8 cellular contexts compared by ENCODE assay signal in genomic region chr1:208243522-208243850, GRCh38. TPM values are rescaled to one million over a fixed set of nuclear protein-coding genes. Genes with fewer than 3 reads are reported as not detected.
A peak's percentile ranks its signal among the peaks of the same experiment; 100 is the strongest.
DNase-seq lines count a peak whose midpoint lies in the region; ATAC-seq and TF ChIP-seq lines count a peak whose summit lies in the region.

No MANE protein-coding gene starts in this region.

- no peak overlapping the region for H3K4me3 ChIP-seq in CD4-positive, CD25-positive, alpha-beta regulatory T cell (ENCODE audit: low read depth, low read length)
- H3K4me3 ChIP-seq in HUES6 (ENCODE audit: low read depth, low read length) (peak overlapping the region; percentile 76), ascending aorta (peak overlapping the region; percentile 75 to 96)

- H3K9ac ChIP-seq in HUES6 (ENCODE audit: low read length), result peak overlapping the region; percentile 80

- no peak overlapping the region for H3K27ac Mint-ChIP-seq in CD4-positive, CD25-positive, alpha-beta regulatory T cell
- H3K27ac Mint-ChIP-seq in immature natural killer cell, result peak overlapping the region in 2 of 6 donors; percentile 57 to 71
- no peak overlapping the region for H3K27ac Mint-ChIP-seq in stimulated activated memory B cell treated with anti-CD40 and anti-IgM and Interleukin-4, amounts not matched to agents 10 μg/mL and 1 μg/mL and 100 μg/mL, for 72 hours

- peak in 2 of 3 donors; percentile 17 to 22 for DNase-seq in CD4-positive, CD25-positive, alpha-beta regulatory T cell
- DNase-seq in ascending aorta (ENCODE audit: low spot score in 2 of 2) (no peak), immature natural killer cell (peak in 2 of 3 donors; percentile 29 to 30), iPS-NIHi11 (ENCODE audit: low spot score) (no peak)

- peaks cover 25% of the 10 kb centered on the region for H3K4me1 ChIP-seq in CD4-positive, CD25-positive, alpha-beta regulatory T cell (ENCODE audit: control insufficient read depth, insufficient read depth, low read length, poor library complexity, severe bottlenecking)
- H3K4me1 ChIP-seq in HUES6 (ENCODE audit: control insufficient read depth, insufficient read depth, low read length) (peaks cover 29% of the 10 kb centered on the region; the same call in 1 of the 2 replicates), ascending aorta (peaks cover 7 to 31% of the 10 kb centered on the region in 2 donors)

- H3K27me3 ChIP-seq in CD4-positive, CD25-positive, alpha-beta regulatory T cell (ENCODE audit: control insufficient read depth, insufficient read depth, low read length), result peaks cover 21% of the 10 kb centered on the region
- H3K27me3 ChIP-seq in HUES6 (ENCODE audit: control insufficient read depth, insufficient read depth, low read length), result peaks cover 67% of the 10 kb centered on the region
- H3K27me3 ChIP-seq in ascending aorta, result no peaks in the 10 kb centered on the region

- no peaks in the 10 kb centered on the region for H3K9me3 Mint-ChIP-seq in CD4-positive, CD25-positive, alpha-beta regulatory T cell
- H3K9me3 Mint-ChIP-seq in immature natural killer cell, result no peaks in the 10 kb centered on the region
- H3K9me3 Mint-ChIP-seq in stimulated activated memory B cell treated with anti-CD40 and anti-IgM and Interleukin-4, amounts not matched to agents 10 μg/mL and 1 μg/mL and 100 μg/mL, for 72 hours, result no peaks in the 10 kb centered on the region

- intact Hi-C loops in ascending aorta (cut with DNase I), result loop anchor here (2.0 to 5.0 kb wide), 4 partner anchors 111 to 421 kb away; no protein-coding TSS in a partner anchor

- no peaks in the 10 kb centered on the region for H3K9me3 ChIP-seq in CD4-positive, CD25-positive, alpha-beta regulatory T cell (ENCODE audit: control insufficient read depth in 2 of 2, low read length in 2 of 2)
- H3K9me3 ChIP-seq in HUES6 (ENCODE audit: control insufficient read depth, insufficient read depth, low read depth, low read length), result no peaks in the 10 kb centered on the region
- H3K9me3 ChIP-seq in ascending aorta, result no peaks in the 10 kb centered on the region

- H3K27me3 Mint-ChIP-seq in CD4-positive, CD25-positive, alpha-beta regulatory T cell, result peaks cover 58% of the 10 kb centered on the region
- peaks cover 13 to 14% (median 13%) of the 10 kb centered on the region in 3 donors for H3K27me3 Mint-ChIP-seq in immature natural killer cell (ENCODE audit: low read depth in 3 of 3)
- H3K27me3 Mint-ChIP-seq in stimulated activated memory B cell treated with anti-CD40 and anti-IgM and Interleukin-4, amounts not matched to agents 10 μg/mL and 1 μg/mL and 100 μg/mL, for 72 hours, result no peaks in the 10 kb centered on the region

- TF ChIP-seq CTCF in ascending aorta (IDR thresholded peaks at IDR 0.05), result no peak

- no peak for ATAC-seq in CD4-positive, CD25-positive, alpha-beta regulatory T cell (ENCODE audit: low read depth in 2 of 2)
- no peak for ATAC-seq in stimulated activated memory B cell treated with anti-CD40 and anti-IgM and Interleukin-4, amounts not matched to agents 10 μg/mL and 1 μg/mL and 100 μg/mL, for 72 hours
- ATAC-seq in GM19463 (IDR thresholded peaks at IDR 0.05; ENCODE audit: unreplicated experiment) (no peak), HG03457 (IDR thresholded peaks at IDR 0.05; ENCODE audit: unreplicated experiment) (no peak)

- no peaks in the 10 kb centered on the region for H3K36me3 Mint-ChIP-seq in CD4-positive, CD25-positive, alpha-beta regulatory T cell
- H3K36me3 Mint-ChIP-seq in immature natural killer cell, result no peaks in the 10 kb centered on the region
- H3K36me3 Mint-ChIP-seq in stimulated activated memory B cell treated with anti-CD40 and anti-IgM and Interleukin-4, amounts not matched to agents 10 μg/mL and 1 μg/mL and 100 μg/mL, for 72 hours, result no peaks in the 10 kb centered on the region

- H3K27ac ChIP-seq in CD4-positive, CD25-positive, alpha-beta regulatory T cell (ENCODE audit: insufficient read depth, low read length, poor library complexity, severe bottlenecking), result no peak overlapping the region
- H3K27ac ChIP-seq in HUES6 (ENCODE audit: low read depth, low read length) (no peak overlapping the region), ascending aorta (peak overlapping the region; percentile 91 to 95)

- no peaks in the 10 kb centered on the region for H3K36me3 ChIP-seq in CD4-positive, CD25-positive, alpha-beta regulatory T cell (ENCODE audit: control insufficient read depth, insufficient read depth, low read length)
- H3K36me3 ChIP-seq in HUES6 (ENCODE audit: control insufficient read depth, insufficient read depth, low read length), result no peaks in the 10 kb centered on the region
- no peaks in the 10 kb centered on the region for H3K36me3 ChIP-seq in ascending aorta

- peak overlapping the region in 3 of 4 donors; percentile 79 to 87 (median 79) for H3K4me3 Mint-ChIP-seq in CD4-positive, CD25-positive, alpha-beta regulatory T cell
- H3K4me3 Mint-ChIP-seq in immature natural killer cell, result peak overlapping the region; percentile 82 to 88 (median 88)
- peak overlapping the region; percentile 83 for H3K4me3 Mint-ChIP-seq in stimulated activated memory B cell treated with anti-CD40 and anti-IgM and Interleukin-4, amounts not matched to agents 10 μg/mL and 1 μg/mL and 100 μg/mL, for 72 hours

- peaks cover 5 to 21% (median 8%) of the 10 kb centered on the region in 4 donors for H3K4me1 Mint-ChIP-seq in CD4-positive, CD25-positive, alpha-beta regulatory T cell
- H3K4me1 Mint-ChIP-seq in immature natural killer cell, result peaks cover 15 to 18% of the 10 kb centered on the region in 2 donors
- peaks cover 21% of the 10 kb centered on the region for H3K4me1 Mint-ChIP-seq in stimulated activated memory B cell treated with anti-CD40 and anti-IgM and Interleukin-4, amounts not matched to agents 10 μg/mL and 1 μg/mL and 100 μg/mL, for 72 hours

RNA-seq across cellular contexts. Expression of gene PLXNA2, which starts 0.7 kb away (rescaled TPM):
- total RNA-seq in CD4-positive, CD25-positive, alpha-beta regulatory T cell, result 0.62 TPM
- under 1 TPM in 2 of 4 donors, not detected in 2; 0.02 to 0.16 TPM for polyA plus RNA-seq in CD4-positive, CD25-positive, alpha-beta regulatory T cell
- total RNA-seq in ascending aorta, result 33.0 TPM
- under 1 TPM in 1 of 3 donors, not detected in 2; 0.22 TPM for polyA plus RNA-seq in immature natural killer cell

Comparison
In these comparisons a context has a peak if more than half of its experiments do, and no peak if none do; other contexts are left out.
1. DNase-seq: peak in CD4-positive, CD25-positive, alpha-beta regulatory T cell (2 of 3) and immature natural killer cell (2 of 3); none in ascending aorta (0 of 2) and iPS-NIHi11 (single experiment).
2. H3K27ac ChIP-seq: peak in ascending aorta (2 of 2); none in CD4-positive, CD25-positive, alpha-beta regulatory T cell (single experiment) and HUES6 (single experiment).
3. RNA of gene PLXNA2, which starts 0.7 kb away (total RNA-seq): 33.0 TPM in ascending aorta (single experiment); 0.62 TPM in CD4-positive, CD25-positive, alpha-beta regulatory T cell (single experiment); every median in the first group is over 10 times any median in the second.
4. Peak in every context shown above with its lines, with median percentiles within 50 percentile points of each other: H3K4me3 Mint-ChIP-seq.